In genomic region chr19:39319098-39319891, GRCh38 we compare ENCODE assay signal across 15 cellular contexts. TPM values are rescaled to one million over a fixed set of nuclear protein-coding genes. Genes with fewer than 3 reads are reported as not detected.
A peak's percentile ranks its signal among the peaks of the same experiment; 100 is the strongest.
DNase-seq lines count a peak whose midpoint lies in the region; ATAC-seq, FAIRE-seq and TF ChIP-seq lines count a peak whose summit lies in the region.
"Had no signal": no experiment of that assay in that cellular context is flagged by ENCODE, and none has a peak within 500 bp of the region (broad histone marks: within the 10 kb centered on the region; RNA-seq: fewer than 3 reads in every experiment).

No MANE protein-coding gene starts in this region.

- H3K4me3 ChIP-seq in hepatocyte, result no peak overlapping the region
- no peak overlapping the region for H3K4me3 ChIP-seq in tibial artery

- peak; percentile 81 for FAIRE-seq in urothelium cell line (lab: Jason Lieb, UNC)
- FAIRE-seq: small intestine had no signal

- peaks cover 4% of the 10 kb centered on the region for H3K4me1 ChIP-seq in hepatocyte (ENCODE audit: insufficient read depth)
- peaks cover 0 to 13% (median 5%) of the 10 kb centered on the region in 4 donors for H3K4me1 ChIP-seq in tibial artery

- CTCF ChIA-PET in T-cell (lab: Charles Lee), result no interaction called here

- no peak for ATAC-seq in activated naive CD4-positive, alpha-beta T cell treated with anti-CD3 and anti-CD28 coated beads, Interleukin-2, amount 50 U/mL, for 72 hours
- no peak for ATAC-seq in T-cell (replicated peaks in 1 of 4)
- ATAC-seq in GM21528 (IDR thresholded peaks at IDR 0.05; ENCODE audit: low FRiP score, unreplicated experiment), result no peak

- H4K20me1 ChIP-seq in hepatocyte (ENCODE audit: insufficient read depth, poor library complexity, severe bottlenecking), result no peaks in the 10 kb centered on the region

- H3K9me3 ChIP-seq in hepatocyte (ENCODE audit: low read depth) (no peaks in the 10 kb centered on the region), tibial artery (no peaks in the 10 kb centered on the region)

- H3K36me3 Mint-ChIP-seq in activated naive CD4-positive, alpha-beta T cell treated with anti-CD3 and anti-CD28 coated beads, Interleukin-2, amount 50 U/mL, for 24 hours, result peaks cover 2% of the 10 kb centered on the region
- peaks cover 0 to 9% of the 10 kb centered on the region in 2 donors for H3K36me3 Mint-ChIP-seq in activated naive CD4-positive, alpha-beta T cell treated with anti-CD3 and anti-CD28 coated beads, Interleukin-2, amount 50 U/mL, for 72 hours
- peaks cover 7% of the 10 kb centered on the region for H3K36me3 Mint-ChIP-seq in T-cell

- H3K27me3 ChIP-seq in hepatocyte (no peaks in the 10 kb centered on the region), tibial artery (peaks cover 0 to 37% of the 10 kb centered on the region in 2 donors)

- 86% methylated on average over 5 of the region's 5 CpGs for WGBS in hepatocyte (ENCODE audit: low lambda C conversion rate, missing lambda C conversion rate)

- POLR2A ChIA-PET in T-cell (lab: Charles Lee), result no interaction called here

- H3K36me3 ChIP-seq in hepatocyte (replicated peaks; ENCODE audit: insufficient read depth, low read depth) (no peaks in the 10 kb centered on the region), tibial artery (peaks cover 0 to 8% (median 0%) of the 10 kb centered on the region in 3 donors)

- peak overlapping the region; percentile 68 for H3K4me3 Mint-ChIP-seq in activated naive CD4-positive, alpha-beta T cell treated with anti-CD3 and anti-CD28 coated beads, Interleukin-2, amount 50 U/mL, for 24 hours
- peak overlapping the region; percentile 59 to 78 (median 67) for H3K4me3 Mint-ChIP-seq in T-cell

- H3K27ac ChIP-seq in hepatocyte (no peak overlapping the region), tibial artery (no peak overlapping the region)

- H3K9me2 ChIP-seq in hepatocyte (replicated peaks; ENCODE audit: insufficient read depth), result no peaks in the 10 kb centered on the region

- H3K79me2 ChIP-seq in hepatocyte, result no peaks in the 10 kb centered on the region

- no peak for TF ChIP-seq CTCF in hepatocyte (IDR thresholded peaks at IDR 0.05; ENCODE audit: poor library complexity)
- TF ChIP-seq CTCF in tibial artery (IDR thresholded peaks at IDR 0.05), result no peak

- intact Hi-C loops in tibial artery (cut with DNase I; ENCODE audit: low total_unique reads), result no loop called here

- peak overlapping the region; percentile 56 for H3K27ac Mint-ChIP-seq in activated naive CD4-positive, alpha-beta T cell treated with anti-CD3 and anti-CD28 coated beads, Interleukin-2, amount 50 U/mL, for 24 hours
- H3K27ac Mint-ChIP-seq in activated naive CD4-positive, alpha-beta T cell treated with anti-CD3 and anti-CD28 coated beads, Interleukin-2, amount 50 U/mL, for 72 hours, result no peak overlapping the region
- H3K27ac Mint-ChIP-seq in T-cell, result peak overlapping the region; percentile 0 to 3

- no peak overlapping the region for H2AFZ ChIP-seq in hepatocyte

- no peak for DNase-seq in activated naive CD4-positive, alpha-beta T cell treated with anti-CD3 and anti-CD28 coated beads, Interleukin-2, amount 50 U/mL, for 72 hours (ENCODE audit: low spot score in 2 of 2)
- DNase-seq in T-cell, result no peak
- no peak for DNase-seq in hepatocyte (ENCODE audit: low spot score)
- DNase-seq in urothelium cell line (ENCODE audit: low spot score), result no peak
- DNase-seq in central memory CD4-positive, alpha-beta T cell, result no peak
- no peak for DNase-seq in tibial artery
- DNase-seq: activated effector memory CD4-positive, alpha-beta T cell treated with anti-CD3 and anti-CD28 coated beads, Interleukin-2, amount 50 U/mL, for 16 hours; erythroblast; NCI-H2171 treated with DMSO at 0.1 percent for 48 hours; small intestine; stimulated activated naive CD4-positive, alpha-beta T cell treated with Interleukin-2 at 50 U/mL for 16 hours had no signal

- H3K4me1 Mint-ChIP-seq in activated naive CD4-positive, alpha-beta T cell treated with anti-CD3 and anti-CD28 coated beads, Interleukin-2, amount 50 U/mL, for 24 hours, result peaks cover 19% of the 10 kb centered on the region
- H3K4me1 Mint-ChIP-seq in T-cell, result peaks cover 25 to 44% (median 29%) of the 10 kb centered on the region in 3 donors

- H3K4me2 ChIP-seq in hepatocyte, result peak overlapping the region; percentile 99

- H3K27me3 Mint-ChIP-seq in activated naive CD4-positive, alpha-beta T cell treated with anti-CD3 and anti-CD28 coated beads, Interleukin-2, amount 50 U/mL, for 24 hours, result no peaks in the 10 kb centered on the region
- H3K27me3 Mint-ChIP-seq in T-cell, result no peaks in the 10 kb centered on the region

- H3K9me3 Mint-ChIP-seq in activated naive CD4-positive, alpha-beta T cell treated with anti-CD3 and anti-CD28 coated beads, Interleukin-2, amount 50 U/mL, for 24 hours, result no peaks in the 10 kb centered on the region
- H3K9me3 Mint-ChIP-seq in activated naive CD4-positive, alpha-beta T cell treated with anti-CD3 and anti-CD28 coated beads, Interleukin-2, amount 50 U/mL, for 72 hours, result no peaks in the 10 kb centered on the region
- no peaks in the 10 kb centered on the region for H3K9me3 Mint-ChIP-seq in T-cell

RNA-seq across cellular contexts. Expression of gene LRFN1, which starts 1.4 kb away (rescaled TPM):
- total RNA-seq in activated naive CD4-positive, alpha-beta T cell treated with anti-CD3 and anti-CD28 coated beads, Interleukin-2, amount 50 U/mL, for 72 hours, result 10 to 100 TPM in 1 of 2 donors, 1 to 10 TPM in 1; 5.3 to 11.2 TPM
- total RNA-seq in T-cell (10 to 100 TPM in 2 of 5 donors, 1 to 10 TPM in 3; 3.5 to 10.9 (median 8.7) TPM), hepatocyte (1.1 and 2.4 TPM in 2 replicates)
- 5.6 and 6.1 TPM in 2 replicates for polyA plus RNA-seq in hepatocyte

RNA-seq across cellular contexts. Expression of gene GMFG, which starts 16.5 kb away (rescaled TPM):
- total RNA-seq in activated naive CD4-positive, alpha-beta T cell treated with anti-CD3 and anti-CD28 coated beads, Interleukin-2, amount 50 U/mL, for 72 hours, result 100 to 1,000 TPM; 315 to 372 TPM
- total RNA-seq in T-cell (100 to 1,000 TPM; 337 to 427 (median 397) TPM), hepatocyte (0.32 TPM in 1 of 2 replicates, not detected in the other)
- polyA plus RNA-seq in hepatocyte, result 0.86 and 2.9 TPM in 2 replicates

RNA-seq across cellular contexts. Expression of gene SAMD4B, which starts 22.9 kb away (rescaled TPM):
- 10 to 100 TPM; 42.1 to 56.1 TPM for total RNA-seq in activated naive CD4-positive, alpha-beta T cell treated with anti-CD3 and anti-CD28 coated beads, Interleukin-2, amount 50 U/mL, for 72 hours
- total RNA-seq in T-cell, result 10 to 100 TPM; 59.4 to 72.3 (median 62.0) TPM
- total RNA-seq in hepatocyte, result 39.2 and 54.8 TPM in 2 replicates
- 61.0 and 66.5 TPM in 2 replicates for polyA plus RNA-seq in hepatocyte

RNA-seq across cellular contexts. Expression of gene IFNL1, which starts 23.1 kb away (rescaled TPM):
- total RNA-seq in activated naive CD4-positive, alpha-beta T cell treated with anti-CD3 and anti-CD28 coated beads, Interleukin-2, amount 50 U/mL, for 72 hours, result 1 to 10 TPM in 1 of 2 donors, not detected in 1; 1.8 TPM
- total RNA-seq in T-cell (under 1 TPM in 1 of 5 donors, not detected in 4; 0.49 TPM), hepatocyte (not detected in 2 replicates)
- not detected in 2 replicates for polyA plus RNA-seq in hepatocyte
- total RNA-seq: liver had no signal
- polyA plus RNA-seq: BJ, liver, small intestine had no signal

RNA-seq across cellular contexts. Expression of gene IFNL2, which starts 51.1 kb away (rescaled TPM):
- under 1 TPM in 1 of 2 donors, not detected in 1; 0.35 TPM for total RNA-seq in activated naive CD4-positive, alpha-beta T cell treated with anti-CD3 and anti-CD28 coated beads, Interleukin-2, amount 50 U/mL, for 72 hours
- total RNA-seq in T-cell (not detected), hepatocyte (not detected in 2 replicates)
- not detected in 2 replicates for polyA plus RNA-seq in hepatocyte
- total RNA-seq: liver had no signal
- polyA plus RNA-seq: BJ, liver, small intestine had no signal

Comparison
In these comparisons a context has a peak if more than half of its experiments do, and no peak if none do; other contexts are left out.
1. H3K27ac Mint-ChIP-seq: peak in activated naive CD4-positive, alpha-beta T cell treated with anti-CD3 and anti-CD28 coated beads, Interleukin-2, amount 50 U/mL, for 24 hours (single experiment) and T-cell (2 of 2); none in activated naive CD4-positive, alpha-beta T cell treated with anti-CD3 and anti-CD28 coated beads, Interleukin-2, amount 50 U/mL, for 72 hours (0 of 2).
2. RNA of gene GMFG, which starts 16.5 kb away (total RNA-seq): 337 to 427 TPM in T-cell and 315 to 372 TPM in activated naive CD4-positive, alpha-beta T cell treated with anti-CD3 and anti-CD28 coated beads, Interleukin-2, amount 50 U/mL, for 72 hours; 0.32 TPM in hepatocyte; every median in the first group is over 100 times any median in the second.